Comparison of ENCODE assay signal across 8 cellular contexts in the genomic region with DNA sequence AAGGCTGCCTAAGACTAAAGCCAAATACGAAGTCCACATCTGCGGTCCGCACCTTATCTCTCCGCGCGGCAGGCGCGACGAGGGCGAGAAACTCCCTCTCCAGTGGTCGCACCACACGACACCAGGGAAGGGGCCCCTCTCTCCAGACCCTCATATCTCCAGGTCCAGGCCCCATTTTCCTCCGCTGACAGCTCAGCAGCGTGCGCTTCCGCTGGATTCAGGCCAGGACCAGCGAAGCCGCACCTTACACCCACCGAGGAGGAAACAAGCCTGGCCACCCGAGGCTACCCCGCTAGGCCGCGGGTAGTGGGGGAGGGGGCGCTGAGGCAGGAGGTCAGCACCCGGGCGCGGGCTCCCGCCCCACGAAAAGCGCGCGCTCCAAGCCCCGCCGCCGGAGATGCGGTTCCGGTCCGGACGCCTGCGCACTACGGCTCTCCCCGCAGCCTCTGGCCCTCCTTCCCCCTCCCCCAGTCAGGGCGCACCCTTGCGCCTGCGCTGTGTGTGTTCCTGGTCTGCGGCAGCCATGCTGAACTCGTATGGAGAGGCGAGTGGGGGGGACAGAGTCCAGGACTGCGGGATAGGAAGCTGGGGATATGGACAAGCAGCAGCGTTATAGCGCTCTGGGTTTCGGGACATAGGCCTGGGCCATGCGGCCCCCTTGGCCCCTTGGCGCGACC. TPM values are rescaled to one million over a fixed set of nuclear protein-coding genes. Genes with fewer than 3 reads are reported as not detected.
DNase-seq lines count a peak whose midpoint lies in the region; ATAC-seq and TF ChIP-seq lines count a peak whose summit lies in the region.

A gene (plus strand): TSS at position 502 of the 677 bp plus-strand sequence. CDS start 4,305 bp downstream, outside the sequence.

- H3K9ac ChIP-seq in GM23248: peak within 1 kb of the TSS; percentile 99

- in situ Hi-C loops in GM23248 (cut with MboI): no loop called here

- no peaks in the 10 kb centered on the region for H3K27me3 Mint-ChIP-seq in natural killer cell treated with Interleukin-12 subunit alpha and Interleukin-12 subunit beta and Interleukin-15 and Interleukin-18, amount 100 ng/mL, for 72 hours

- H3K4me3 Mint-ChIP-seq in natural killer cell treated with Interleukin-12 subunit alpha and Interleukin-12 subunit beta and Interleukin-15 and Interleukin-18, amount 100 ng/mL, for 72 hours: peak within 1 kb of the TSS; percentile 93

- no peaks in the 10 kb centered on the region for H3K9me3 ChIP-seq in GM23248 (ENCODE audit: low read depth)

- H3K27ac ChIP-seq in GM23248: peak within 1 kb of the TSS; percentile 100

- H3F3A ChIP-seq in GM23248 (ENCODE audit: insufficient read depth): peaks cover 22% of the 10 kb centered on the region

- 1% methylated on average over 36 to 53 of the region's 55 CpGs for WGBS in GM23248 (ENCODE audit: low coverage in 1 of 2, low lambda C conversion rate in 2 of 2, missing lambda C conversion rate in 2 of 2), 2 experiments

- ATAC-seq in natural killer cell treated with Interleukin-12 subunit alpha and Interleukin-12 subunit beta and Interleukin-15 and Interleukin-18, amount 100 ng/mL, for 72 hours: peak; percentile 58 to 69

- peak within 1 kb of the TSS; percentile 83 to 87 for H3K27ac Mint-ChIP-seq in natural killer cell treated with Interleukin-12 subunit alpha and Interleukin-12 subunit beta and Interleukin-15 and Interleukin-18, amount 100 ng/mL, for 72 hours

- H3K9me3 Mint-ChIP-seq in natural killer cell treated with Interleukin-12 subunit alpha and Interleukin-12 subunit beta and Interleukin-15 and Interleukin-18, amount 100 ng/mL, for 72 hours: no peaks in the 10 kb centered on the region

- no peaks in the 10 kb centered on the region for H3K27me3 ChIP-seq in GM23248 (replicated peaks; ENCODE audit: insufficient read depth)

- H2AFZ ChIP-seq in GM23248: peak within 1 kb of the TSS; percentile 68

- H3K4me1 ChIP-seq in GM23248 (ENCODE audit: insufficient read depth): peaks cover 20% of the 10 kb centered on the region

- H3K4me1 Mint-ChIP-seq in natural killer cell treated with Interleukin-12 subunit alpha and Interleukin-12 subunit beta and Interleukin-15 and Interleukin-18, amount 100 ng/mL, for 72 hours (ENCODE audit: low read depth in 2 of 2): peaks cover 33 to 40% of the 10 kb centered on the region in 2 donors

- H3K36me3 Mint-ChIP-seq in natural killer cell treated with Interleukin-12 subunit alpha and Interleukin-12 subunit beta and Interleukin-15 and Interleukin-18, amount 100 ng/mL, for 72 hours: peaks cover 20% of the 10 kb centered on the region

- H3K79me2 ChIP-seq in GM23248 (ENCODE audit: insufficient read depth): peaks cover 62% of the 10 kb centered on the region

- peak within 1 kb of the TSS; percentile 99 for H3K4me2 ChIP-seq in GM23248 (ENCODE audit: unreplicated experiment)

- peaks cover 8% of the 10 kb centered on the region; the same call in 1 of the 2 replicates for H3K36me3 ChIP-seq in GM23248 (ENCODE audit: low read depth)

- DNase-seq in DMS 273 (lab: John Stamatoyannopoulos, UW; ENCODE audit: unreplicated experiment) (peak; percentile 98), GM23248 (peak; percentile 98), LoVo (ENCODE audit: low spot score) (peak; percentile 96), fibroblast of peridontal ligament (ENCODE audit: extremely low read depth) (peak; percentile 95)
- peak; percentile 96 for DNase-seq in activated T-helper 9 cell treated with anti-CD3 and anti-CD28 coated beads, Interleukin-2, amount 50 U/mL, for 16 hours (ENCODE audit: low read depth)
- DNase-seq in natural killer cell treated with Interleukin-12 subunit alpha and Interleukin-12 subunit beta and Interleukin-15 and Interleukin-18, amount 100 ng/mL, for 72 hours (ENCODE audit: low spot score): peak; percentile 98
- peak; percentile 94 for DNase-seq in stimulated activated naive CD4-positive, alpha-beta T cell treated with Interleukin-2 at 50 U/mL for 16 hours (lab: John Stamatoyannopoulos, UW)

- TF ChIP-seq POLR2A in Raji (IDR thresholded peaks at IDR 0.05; ENCODE audit: insufficient read depth, low read depth, low read length): peak; percentile 71

- H3K4me3 ChIP-seq in GM23248: peak within 1 kb of the TSS; percentile 87

- H4K20me1 ChIP-seq in GM23248 (ENCODE audit: insufficient read depth): peaks cover 9% of the 10 kb centered on the region; the same call in 1 of the 2 replicates

- H3K9me2 ChIP-seq in GM23248 (ENCODE audit: insufficient read depth): no peaks in the 10 kb centered on the region

RNA-seq across cellular contexts. Expression of the gene that starts here (rescaled TPM):
- 85.4 and 95.7 TPM in 2 replicates for total RNA-seq in GM23248 (2014; rRNA removed; shearing (Covaris generic))
- 99.9 and 105 TPM in 2 replicates for polyA plus RNA-seq in GM23248 (2016; fragmentation: Nextera tagmentation; extraction: Ambion mirVana)
- 100 to 1,000 TPM; 347 to 352 TPM for total RNA-seq in natural killer cell treated with Interleukin-12 subunit alpha and Interleukin-12 subunit beta and Interleukin-15 and Interleukin-18, amount 100 ng/mL, for 72 hours

Comparison
In these comparisons a context has a peak if more than half of its experiments do, and no peak if none do; other contexts are left out.
1. Peak in every context shown above with its lines: DNase-seq, ATAC-seq, H3K4me3 ChIP-seq and H3K27ac ChIP-seq.